8 cellular contexts compared by ENCODE assay signal in genomic region chr13:24274452-24274971, GRCh38. TPM values are rescaled to one million over a fixed set of nuclear protein-coding genes. Genes with fewer than 3 reads are reported as not detected.
DNase-seq lines count a peak whose midpoint lies in the region; ATAC-seq and TF ChIP-seq lines count a peak whose summit lies in the region.

No MANE protein-coding gene starts in this region.

- H3K4me3 ChIP-seq in fibroblast of villous mesenchyme (ENCODE audit: low read depth, low read length) = no peak overlapping the region

- peak; percentile 15 for TF ChIP-seq POLR2A in GM18951 (IDR thresholded peaks at IDR 0.05; ENCODE audit: extremely low read depth, insufficient read depth, insufficient read length)

- ATAC-seq in HG03060 (IDR thresholded peaks at IDR 0.05; ENCODE audit: low read depth, unreplicated experiment) = peak; percentile 32

- no peak for TF ChIP-seq CTCF in fibroblast of villous mesenchyme (IDR thresholded peaks at IDR 0.05; ENCODE audit: insufficient read depth, low read depth, low read length)

- peak; percentile 69 for DNase-seq in activated CD4-positive, alpha-beta T cell treated with anti-CD3 and anti-CD28 coated beads, Interleukin-2, amount 50 U/mL, for 1 hour
- DNase-seq in fibroblast of villous mesenchyme (ENCODE audit: low read depth) (peak; percentile 73), NCI-H1694 treated with DMSO at 0.1 percent for 48 hours (lab: John Stamatoyannopoulos, UW) (no peak), NCI-H748 (lab: John Stamatoyannopoulos, UW; ENCODE audit: unreplicated experiment) (no peak), NCI-H774 (lab: John Stamatoyannopoulos, UW) (no peak)
- DNase-seq in stimulated activated CD4-positive, alpha-beta T cell treated with anti-CD3 and anti-CD28 coated beads, Interleukin-4, amount 100 ng/mL, for 1 hour = peak; percentile 60

- in situ Hi-C loops in GM18951 (cut with MboI; ENCODE audit: low sequenced_read_pairs, unreplicated experiment) = no loop called here

RNA-seq across cellular contexts. Expression of gene C1QTNF9, which starts 34.9 kb away (rescaled TPM):
- not detected in 2 replicates for total RNA-seq in fibroblast of villous mesenchyme

Comparison
In these comparisons a context has a peak if more than half of its experiments do, and no peak if none do; other contexts are left out.
1. DNase-seq: peak in activated CD4-positive, alpha-beta T cell treated with anti-CD3 and anti-CD28 coated beads, Interleukin-2, amount 50 U/mL, for 1 hour (single experiment), fibroblast of villous mesenchyme (single experiment) and stimulated activated CD4-positive, alpha-beta T cell treated with anti-CD3 and anti-CD28 coated beads, Interleukin-4, amount 100 ng/mL, for 1 hour (single experiment); none in NCI-H1694 treated with DMSO at 0.1 percent for 48 hours (single experiment), NCI-H748 (single experiment) and NCI-H774 (single experiment).